16 cellular contexts compared by ENCODE assay signal in the genomic region with DNA sequence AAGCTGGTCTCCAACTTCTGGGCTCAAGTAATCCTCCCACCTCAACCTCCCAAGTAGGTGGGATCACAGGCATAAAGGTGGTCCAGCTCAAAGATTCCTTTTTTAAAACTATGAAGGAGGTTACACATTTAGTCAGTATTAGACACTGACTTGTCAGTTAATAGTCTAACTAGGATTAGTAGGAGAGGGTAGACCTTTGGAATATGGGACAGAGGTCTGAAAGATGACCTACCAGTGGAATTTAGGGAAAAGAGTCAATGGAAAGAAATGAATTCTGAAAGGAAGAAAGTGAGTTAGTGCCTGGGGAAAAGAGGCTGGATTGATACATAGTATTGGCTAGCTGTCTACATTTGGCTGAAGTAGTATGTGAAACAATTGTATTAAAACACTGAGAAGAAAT.
DNase-seq lines count a peak whose midpoint lies in the region; TF ChIP-seq lines count a peak whose summit lies in the region.
"Had no signal": no experiment of that assay in that cellular context is flagged by ENCODE, and none has a peak within 500 bp of the region (broad histone marks: within the 10 kb centered on the region; RNA-seq: fewer than 3 reads in every experiment).

No MANE protein-coding gene starts in this region.

- H3K27me3 Mint-ChIP-seq in nephron (ENCODE audit: low read depth): no peaks in the 10 kb centered on the region
- H3K27me3 Mint-ChIP-seq: CD4-positive, alpha-beta memory T cell had no signal

- no peak overlapping the region for H3K9ac ChIP-seq in liver (ENCODE audit: low read depth in 1 of 2, low read length in 2 of 2)

- H3K4me1 Mint-ChIP-seq in nephron: peaks cover 48% of the 10 kb centered on the region
- H3K4me1 Mint-ChIP-seq: CD4-positive, alpha-beta memory T cell had no signal

- H3K4me3 ChIP-seq in liver (ENCODE audit: low read depth in 1 of 3, low read length in 3 of 3): no peak overlapping the region
- H3K4me3 ChIP-seq: HAP-1 had no signal

- no peak for TF ChIP-seq RAD21 in liver (IDR thresholded peaks at IDR 0.05)

- no peak overlapping the region for H3K27ac ChIP-seq in liver (ENCODE audit: low read depth in 1 of 2, low read length in 2 of 2)

- no peak overlapping the region for H3K4me3 Mint-ChIP-seq in nephron
- H3K4me3 Mint-ChIP-seq: CD4-positive, alpha-beta memory T cell had no signal

- H3K9me3 ChIP-seq in liver (ENCODE audit: control insufficient read depth in 4 of 4, low read length in 3 of 4): no peaks in the 10 kb centered on the region
- H3K9me3 ChIP-seq: HAP-1 had no signal

- H3K27me3 ChIP-seq in liver (ENCODE audit: control insufficient read depth in 4 of 4, insufficient read depth in 4 of 4, low read length in 3 of 4): no peaks in the 10 kb centered on the region

- peaks cover 0 to 8% (median 2%) of the 10 kb centered on the region in 4 donors for H3K4me1 ChIP-seq in liver (ENCODE audit: control insufficient read depth in 4 of 4, insufficient read depth in 4 of 4, low read length in 3 of 4)

- H3K36me3 ChIP-seq in liver (ENCODE audit: control insufficient read depth in 4 of 4, insufficient read depth in 3 of 4, low read depth in 1 of 4, low read length in 3 of 4): no peaks in the 10 kb centered on the region
- H3K36me3 ChIP-seq: HAP-1 had no signal

- TF ChIP-seq CTCF in liver (IDR thresholded peaks at IDR 0.05; ENCODE audit: low read depth, low read length, missing input control) (no peak), nephron (IDR thresholded peaks at IDR 0.05; ENCODE audit: unreplicated experiment in 3 of 3) (no peak)

- DNase-seq in kidney tubule cell (ENCODE audit: low spot score): peak; percentile 2
- DNase-seq in putamen (ENCODE audit: low spot score): no peak
- DNase-seq in activated CD4-positive, alpha-beta T cell treated with anti-CD3 and anti-CD28 coated beads for 1 hour: no peak
- no peak for DNase-seq in NOMO-1 (lab: John Stamatoyannopoulos, UW; ENCODE audit: unreplicated experiment in 2 of 2)
- DNase-seq: C1 segment of cervical spinal cord; Calu3; CD4-positive, alpha-beta memory T cell; COR-L47; DMS53; DMS79 treated with DMSO at 0.1 percent for 48 hours; GF-D8; GOT3; HFFc6 had no signal

- peak overlapping the region; percentile 90 to 94 (median 92) for H3K27ac Mint-ChIP-seq in nephron
- H3K27ac Mint-ChIP-seq: CD4-positive, alpha-beta memory T cell; HFFc6 had no signal

- no peaks in the 10 kb centered on the region for H3K36me3 Mint-ChIP-seq in nephron (ENCODE audit: low read depth)
- H3K36me3 Mint-ChIP-seq: CD4-positive, alpha-beta memory T cell had no signal

- H3K9me3 Mint-ChIP-seq in nephron: no peaks in the 10 kb centered on the region
- H3K9me3 Mint-ChIP-seq: HFFc6 had no signal

TF ChIP-seq in liver, 16 proteins besides CTCF, POLR2A, EP300 and RAD21:
- TF ChIP-seq REST (IDR thresholded peaks at IDR 0.05) (no peak), RXRA (IDR thresholded peaks at IDR 0.05) (peak; percentile 31 to 33), HNF4A (conservative IDR thresholded peaks at IDR 0.05) (peak; percentile 81 to 88), HNF4G (IDR thresholded peaks at IDR 0.05) (peak; percentile 33), EGR1 (IDR thresholded peaks at IDR 0.05; ENCODE audit: low read depth in 2 of 2) (no peak), FOXA2 (IDR thresholded peaks at IDR 0.05) (no peak), GABPA (IDR thresholded peaks at IDR 0.05 in 1 of 2, conservative IDR thresholded peaks at IDR 0.05 in 1 of 2) (no peak), YY1 (IDR thresholded peaks at IDR 0.05) (no peak), TAF1 (conservative IDR thresholded peaks at IDR 0.05) (no peak), FOXA1 (IDR thresholded peaks at IDR 0.05) (no peak), SP1 (IDR thresholded peaks at IDR 0.05) (peak; percentile 72), JUND (IDR thresholded peaks at IDR 0.05) (no peak), NR2F2 (IDR thresholded peaks at IDR 0.05) (no peak)
- TF ChIP-seq, protein P1, sequence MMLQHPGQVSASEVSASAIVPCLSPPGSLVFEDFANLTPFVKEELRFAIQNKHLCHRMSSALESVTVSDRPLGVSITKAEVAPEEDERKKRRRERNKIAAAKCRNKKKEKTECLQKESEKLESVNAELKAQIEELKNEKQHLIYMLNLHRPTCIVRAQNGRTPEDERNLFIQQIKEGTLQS (IDR thresholded peaks at IDR 0.05): no peak
- TF ChIP-seq, protein P2, sequence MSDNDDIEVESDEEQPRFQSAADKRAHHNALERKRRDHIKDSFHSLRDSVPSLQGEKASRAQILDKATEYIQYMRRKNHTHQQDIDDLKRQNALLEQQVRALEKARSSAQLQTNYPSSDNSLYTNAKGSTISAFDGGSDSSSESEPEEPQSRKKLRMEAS (IDR thresholded peaks at IDR 0.05): no peak
- TF ChIP-seq, protein P3, sequence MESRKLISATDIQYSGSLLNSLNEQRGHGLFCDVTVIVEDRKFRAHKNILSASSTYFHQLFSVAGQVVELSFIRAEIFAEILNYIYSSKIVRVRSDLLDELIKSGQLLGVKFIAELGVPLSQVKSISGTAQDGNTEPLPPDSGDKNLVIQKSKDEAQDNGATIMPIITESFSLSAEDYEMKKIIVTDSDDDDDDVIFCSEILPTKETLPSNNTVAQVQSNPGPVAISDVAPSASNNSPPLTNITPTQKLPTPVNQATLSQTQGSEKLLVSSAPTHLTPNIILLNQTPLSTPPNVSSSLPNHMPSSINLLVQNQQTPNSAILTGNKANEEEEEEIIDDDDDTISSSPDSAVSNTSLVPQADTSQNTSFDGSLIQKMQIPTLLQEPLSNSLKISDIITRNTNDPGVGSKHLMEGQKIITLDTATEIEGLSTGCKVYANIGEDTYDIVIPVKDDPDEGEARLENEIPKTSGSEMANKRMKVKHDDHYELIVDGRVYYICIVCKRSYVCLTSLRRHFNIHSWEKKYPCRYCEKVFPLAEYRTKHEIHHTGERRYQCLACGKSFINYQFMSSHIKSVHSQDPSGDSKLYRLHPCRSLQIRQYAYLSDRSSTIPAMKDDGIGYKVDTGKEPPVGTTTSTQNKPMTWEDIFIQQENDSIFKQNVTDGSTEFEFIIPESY (IDR thresholded peaks at IDR 0.05): no peak
